In genomic region chr2:38634684-38635083, GRCh38 we compare ENCODE assay signal across 8 cellular contexts. TPM values are rescaled to one million over a fixed set of nuclear protein-coding genes. Genes with fewer than 3 reads are reported as not detected.
DNase-seq lines count a peak whose midpoint lies in the region; ATAC-seq lines count a peak whose summit lies in the region.

No MANE protein-coding gene starts in this region.

- ATAC-seq in GM18519 (IDR thresholded peaks at IDR 0.05; ENCODE audit: low FRiP score, unreplicated experiment) (peak; percentile 80), GM21737 (IDR thresholded peaks at IDR 0.05; ENCODE audit: unreplicated experiment) (peak; percentile 83), HG03565 (IDR thresholded peaks at IDR 0.05; ENCODE audit: unreplicated experiment) (peak; percentile 96), Right ventricle myocardium superior (ENCODE audit: poor library complexity) (no peak)
- ATAC-seq in activated naive CD8-positive, alpha-beta T cell treated with anti-CD3 and anti-CD28 coated beads, Interleukin-2, amount 10 ng/mL, durations not matched to agents 7 days and 5 days (ENCODE audit: low read depth): peak; percentile 68

- in situ Hi-C loops in HAP-1 (cut with MboI; ENCODE audit: low sequenced_read_pairs): no loop called here

- H3K36me3 ChIP-seq in HAP-1 (replicated peaks): no peaks in the 10 kb centered on the region

- H3K4me1 Mint-ChIP-seq in activated naive CD8-positive, alpha-beta T cell treated with anti-CD3 and anti-CD28 coated beads, Interleukin-2, amount 10 ng/mL, durations not matched to agents 7 days and 5 days: peaks cover 25% of the 10 kb centered on the region

- H3K4me1 ChIP-seq in HAP-1: peaks cover 9% of the 10 kb centered on the region

- POLR2A ChIA-PET in activated naive CD8-positive, alpha-beta T cell treated with anti-CD3 and anti-CD28 coated beads, Interleukin-2, amount 10 ng/mL, durations not matched to agents 7 days and 5 days (lab: Charles Lee): interaction anchor here (0.7 kb wide), 2 partner anchors 32 to 37 kb away, joined by 4 read pairs; no protein-coding TSS in a partner anchor

- H3K27me3 ChIP-seq in HAP-1 (ENCODE audit: low read depth): no peaks in the 10 kb centered on the region

- DNase-seq in activated naive CD8-positive, alpha-beta T cell treated with anti-CD3 and anti-CD28 coated beads, Interleukin-2, amount 10 ng/mL, durations not matched to agents 7 days and 5 days: no peak
- no peak for DNase-seq in HAP-1 (ENCODE audit: low spot score in 2 of 2)
- no peak for DNase-seq in Right ventricle myocardium superior
- no peak for DNase-seq in NCI-H1694 (lab: John Stamatoyannopoulos, UW)
- no peak for DNase-seq in cerebellum (ENCODE audit: low spot score)

- H3K9me3 ChIP-seq in HAP-1: no peaks in the 10 kb centered on the region

- H3K4me3 ChIP-seq in HAP-1: no peak overlapping the region

- peaks cover 6% of the 10 kb centered on the region for H3K9me3 Mint-ChIP-seq in activated naive CD8-positive, alpha-beta T cell treated with anti-CD3 and anti-CD28 coated beads, Interleukin-2, amount 10 ng/mL, durations not matched to agents 7 days and 5 days

- peak overlapping the region; percentile 25 for H3K4me3 Mint-ChIP-seq in activated naive CD8-positive, alpha-beta T cell treated with anti-CD3 and anti-CD28 coated beads, Interleukin-2, amount 10 ng/mL, durations not matched to agents 7 days and 5 days

- peaks cover 8% of the 10 kb centered on the region for H3K36me3 Mint-ChIP-seq in activated naive CD8-positive, alpha-beta T cell treated with anti-CD3 and anti-CD28 coated beads, Interleukin-2, amount 10 ng/mL, durations not matched to agents 7 days and 5 days

- no peaks in the 10 kb centered on the region for H3K27me3 Mint-ChIP-seq in activated naive CD8-positive, alpha-beta T cell treated with anti-CD3 and anti-CD28 coated beads, Interleukin-2, amount 10 ng/mL, durations not matched to agents 7 days and 5 days

- no peak overlapping the region for H3K27ac Mint-ChIP-seq in activated naive CD8-positive, alpha-beta T cell treated with anti-CD3 and anti-CD28 coated beads, Interleukin-2, amount 10 ng/mL, durations not matched to agents 7 days and 5 days

- intact Hi-C loops in Right ventricle myocardium superior (cut with DNase I): no loop called here

RNA-seq across cellular contexts. Expression of gene GALM, which starts 31.2 kb away (rescaled TPM):
- total RNA-seq in activated naive CD8-positive, alpha-beta T cell treated with anti-CD3 and anti-CD28 coated beads, Interleukin-2, amount 10 ng/mL, durations not matched to agents 7 days and 5 days: 10 to 100 TPM; 28.3 to 30.2 TPM
- total RNA-seq in Right ventricle myocardium superior (14.7 TPM), cerebellum (8.4 TPM)

RNA-seq across cellular contexts. Expression of gene HNRNPLL, which starts 32.0 kb away (rescaled TPM):
- total RNA-seq in activated naive CD8-positive, alpha-beta T cell treated with anti-CD3 and anti-CD28 coated beads, Interleukin-2, amount 10 ng/mL, durations not matched to agents 7 days and 5 days: 10 to 100 TPM; 50.5 to 63.0 TPM
- total RNA-seq in Right ventricle myocardium superior (28.3 TPM), cerebellum (102 TPM)
